In genomic region chr20:8020314-8021079, GRCh38 we compare ENCODE assay signal across 9 cellular contexts. TPM values are rescaled to one million over a fixed set of nuclear protein-coding genes. Genes with fewer than 3 reads are reported as not detected.
A peak's percentile ranks its signal among the peaks of the same experiment; 100 is the strongest.
DNase-seq lines count a peak whose midpoint lies in the region; ATAC-seq and TF ChIP-seq lines count a peak whose summit lies in the region.
"Had no signal": no experiment of that assay in that cellular context is flagged by ENCODE, and none has a peak within 500 bp of the region (broad histone marks: within the 10 kb centered on the region; RNA-seq: fewer than 3 reads in every experiment).

No MANE protein-coding gene starts in this region.

- WGBS in sigmoid colon, 2 donors, result 20 to 33% methylated on average over 3 of the region's 3 CpGs

- TF ChIP-seq POLR2A in sigmoid colon (IDR thresholded peaks at IDR 0.05), result no peak

- H3K27me3 Mint-ChIP-seq in activated CD4-positive, alpha-beta T cell treated with anti-CD3 and anti-CD28 coated beads, Interleukin-2, amount 10 ng/mL, durations not matched to agents 7 days and 5 days, result peaks cover 8% of the 10 kb centered on the region
- H3K27me3 Mint-ChIP-seq in central memory CD8-positive, alpha-beta T cell, result no peaks in the 10 kb centered on the region
- peaks cover 6% of the 10 kb centered on the region; the same call in 1 of the 2 replicates for H3K27me3 Mint-ChIP-seq in WTC11 (ENCODE audit: low read depth)
- H3K27me3 Mint-ChIP-seq: activated naive CD4-positive, alpha-beta T cell treated with anti-CD3 and anti-CD28 coated beads, Interleukin-2, amount 50 U/mL, for 24 hours had no signal

- H3K4me1 Mint-ChIP-seq in activated CD4-positive, alpha-beta T cell treated with anti-CD3 and anti-CD28 coated beads, Interleukin-2, amount 10 ng/mL, durations not matched to agents 7 days and 5 days, result peaks cover 18% of the 10 kb centered on the region
- peaks cover 40% of the 10 kb centered on the region for H3K4me1 Mint-ChIP-seq in central memory CD8-positive, alpha-beta T cell
- peaks cover 11% of the 10 kb centered on the region for H3K4me1 Mint-ChIP-seq in WTC11

- peak overlapping the region; percentile 95 to 100 (median 99) for H3K27ac ChIP-seq in sigmoid colon

- TF ChIP-seq CTCF in sigmoid colon (IDR thresholded peaks at IDR 0.05) (no peak), WTC11 (IDR thresholded peaks at IDR 0.05) (no peak)

- H3K9me3 Mint-ChIP-seq in activated CD4-positive, alpha-beta T cell treated with anti-CD3 and anti-CD28 coated beads, Interleukin-2, amount 10 ng/mL, durations not matched to agents 7 days and 5 days, result no peaks in the 10 kb centered on the region
- H3K9me3 Mint-ChIP-seq in central memory CD8-positive, alpha-beta T cell, result no peaks in the 10 kb centered on the region
- H3K9me3 Mint-ChIP-seq in WTC11, result no peaks in the 10 kb centered on the region
- H3K9me3 Mint-ChIP-seq: activated naive CD4-positive, alpha-beta T cell treated with anti-CD3 and anti-CD28 coated beads, Interleukin-2, amount 50 U/mL, for 24 hours had no signal

- intact Hi-C loops in sigmoid colon (cut with DNase I), result no loop called here

- peak; percentile 52 for DNase-seq in activated CD4-positive, alpha-beta T cell treated with anti-CD3 and anti-CD28 coated beads, Interleukin-2, amount 10 ng/mL, durations not matched to agents 7 days and 5 days
- DNase-seq in activated CD4-positive, alpha-beta T cell treated with anti-CD3 and anti-CD28 coated beads for 1 hour, result no peak
- peak; percentile 49 for DNase-seq in NCI-H1105 (lab: John Stamatoyannopoulos, UW)
- DNase-seq in central memory CD8-positive, alpha-beta T cell (ENCODE audit: low spot score in 2 of 2), result peak in 1 of 2 donors; percentile 25
- no peak for DNase-seq in sigmoid colon
- DNase-seq in WTC11 (ENCODE audit: low spot score), result no peak
- DNase-seq in NCI-H1436 (lab: John Stamatoyannopoulos, UW), result no peak

- peaks cover 4% of the 10 kb centered on the region for H3K36me3 Mint-ChIP-seq in activated CD4-positive, alpha-beta T cell treated with anti-CD3 and anti-CD28 coated beads, Interleukin-2, amount 10 ng/mL, durations not matched to agents 7 days and 5 days (ENCODE audit: low read depth)
- H3K36me3 Mint-ChIP-seq in central memory CD8-positive, alpha-beta T cell (ENCODE audit: insufficient read depth), result peaks cover 14% of the 10 kb centered on the region
- H3K36me3 Mint-ChIP-seq in WTC11, result no peaks in the 10 kb centered on the region
- H3K36me3 Mint-ChIP-seq: activated naive CD4-positive, alpha-beta T cell treated with anti-CD3 and anti-CD28 coated beads, Interleukin-2, amount 50 U/mL, for 24 hours had no signal

- H3K4me1 ChIP-seq in sigmoid colon, result peaks cover 0 to 40% (median 33%) of the 10 kb centered on the region in 4 donors

- ATAC-seq in HG02610 (IDR thresholded peaks at IDR 0.05; ENCODE audit: unreplicated experiment), result peak; percentile 32
- ATAC-seq in central memory CD8-positive, alpha-beta T cell (replicated peaks; ENCODE audit: extremely low read depth, poor library complexity, severe bottlenecking), result peak; percentile 59
- ATAC-seq in WTC11, result no peak

- H3K9me3 ChIP-seq in sigmoid colon, result no peaks in the 10 kb centered on the region

- CTCF ChIA-PET in activated CD4-positive, alpha-beta T cell treated with anti-CD3 and anti-CD28 coated beads, Interleukin-2, amount 10 ng/mL, durations not matched to agents 7 days and 5 days (lab: Charles Lee), result no interaction called here
- CTCF ChIA-PET in WTC11 (lab: Charles Lee), result interaction anchor here (0.6 to 2.6 kb wide), 5 partner anchors 23 to 702 kb away, joined by 3 to 6 read pairs (median 4); no protein-coding TSS in a partner anchor

- POLR2A ChIA-PET in activated CD4-positive, alpha-beta T cell treated with anti-CD3 and anti-CD28 coated beads, Interleukin-2, amount 10 ng/mL, durations not matched to agents 7 days and 5 days (lab: Charles Lee), result no interaction called here
- POLR2A ChIA-PET in WTC11 (lab: Charles Lee), result interaction anchor here (0.7 to 1.0 kb wide), 2 partner anchors 10 to 84 kb away, joined by 3 to 4 read pairs; no protein-coding TSS in a partner anchor

- no peaks in the 10 kb centered on the region for H3K27me3 ChIP-seq in sigmoid colon

- no peak for TF ChIP-seq EP300 in sigmoid colon (IDR thresholded peaks at IDR 0.05)

- no peak overlapping the region for H3K4me3 ChIP-seq in sigmoid colon

- no peaks in the 10 kb centered on the region for H3K36me3 ChIP-seq in sigmoid colon

- no peak overlapping the region for H3K4me3 Mint-ChIP-seq in activated CD4-positive, alpha-beta T cell treated with anti-CD3 and anti-CD28 coated beads, Interleukin-2, amount 10 ng/mL, durations not matched to agents 7 days and 5 days
- H3K4me3 Mint-ChIP-seq in central memory CD8-positive, alpha-beta T cell, result no peak overlapping the region
- no peak overlapping the region for H3K4me3 Mint-ChIP-seq in WTC11
- H3K4me3 Mint-ChIP-seq: activated naive CD4-positive, alpha-beta T cell treated with anti-CD3 and anti-CD28 coated beads, Interleukin-2, amount 50 U/mL, for 24 hours had no signal

- no peak overlapping the region for H3K27ac Mint-ChIP-seq in activated CD4-positive, alpha-beta T cell treated with anti-CD3 and anti-CD28 coated beads, Interleukin-2, amount 10 ng/mL, durations not matched to agents 7 days and 5 days
- H3K27ac Mint-ChIP-seq in central memory CD8-positive, alpha-beta T cell (ENCODE audit: low read depth), result no peak overlapping the region
- no peak overlapping the region for H3K27ac Mint-ChIP-seq in WTC11

TF ChIP-seq in WTC11, 78 proteins besides CTCF, POLR2A, EP300 and RAD21:
- TF ChIP-seq CREM (CRISPR knock-in tag; IDR thresholded peaks at IDR 0.05), result no peak
- TF ChIP-seq IRF1 (CRISPR knock-in tag; IDR thresholded peaks at IDR 0.05), result no peak
- TF ChIP-seq ZNF317 (CRISPR knock-in tag; IDR thresholded peaks at IDR 0.05; ENCODE audit: borderline replicate concordance, low read depth), result no peak
- no peak for TF ChIP-seq OVOL2 (CRISPR knock-in tag; IDR thresholded peaks at IDR 0.05; ENCODE audit: borderline replicate concordance)
- TF ChIP-seq NFE2L1 (CRISPR knock-in tag; IDR thresholded peaks at IDR 0.05), result no peak

RNA-seq across cellular contexts. Expression of gene TMX4, which starts 0.9 kb away (rescaled TPM):
- total RNA-seq in activated CD4-positive, alpha-beta T cell treated with anti-CD3 and anti-CD28 coated beads, Interleukin-2, amount 10 ng/mL, durations not matched to agents 7 days and 5 days, result 10 to 100 TPM; 41.4 to 44.8 TPM
- total RNA-seq in sigmoid colon, result 10 to 100 TPM; 63.4 to 93.8 (median 76.4) TPM
- polyA plus RNA-seq in sigmoid colon, result 10 to 100 TPM in 1 of 3 donors, 1 to 10 TPM in 2; 3.0 to 15.5 (median 5.4) TPM
- 9.7 to 11.4 TPM (median 9.8 TPM) in 3 replicates for total RNA-seq in WTC11 (2021)

Comparison
In these comparisons a context has a peak if more than half of its experiments do, and no peak if none do; other contexts are left out.
1. DNase-seq: peak in activated CD4-positive, alpha-beta T cell treated with anti-CD3 and anti-CD28 coated beads, Interleukin-2, amount 10 ng/mL, durations not matched to agents 7 days and 5 days (single experiment) and NCI-H1105 (single experiment); none in activated CD4-positive, alpha-beta T cell treated with anti-CD3 and anti-CD28 coated beads for 1 hour (single experiment), sigmoid colon (single experiment), WTC11 (single experiment) and NCI-H1436 (single experiment).